In genomic region chr12:106774808-106775524, GRCh38 we compare ENCODE assay signal across 8 cellular contexts. TPM values are rescaled to one million over a fixed set of nuclear protein-coding genes. Genes with fewer than 3 reads are reported as not detected.
DNase-seq lines count a peak whose midpoint lies in the region; ATAC-seq and TF ChIP-seq lines count a peak whose summit lies in the region.

No MANE protein-coding gene starts in this region.

- peaks cover 11% of the 10 kb centered on the region for H3K36me3 Mint-ChIP-seq in CD4-positive, alpha-beta T cell (ENCODE audit: low read depth)
- peaks cover 16% of the 10 kb centered on the region for H3K36me3 Mint-ChIP-seq in central memory CD8-positive, alpha-beta T cell (ENCODE audit: insufficient read depth)

- DNase-seq in CD4-positive, alpha-beta T cell, result peak in 1 of 10 experiments; percentile 3
- peak; percentile 74 for DNase-seq in NCI-H748 (lab: John Stamatoyannopoulos, UW; ENCODE audit: unreplicated experiment)
- DNase-seq in central memory CD8-positive, alpha-beta T cell (ENCODE audit: low spot score in 2 of 2), result no peak
- DNase-seq in NK-92 (lab: John Stamatoyannopoulos, UW; ENCODE audit: unreplicated experiment), result no peak
- no peak for DNase-seq in amniotic stem cell (lab: John Stamatoyannopoulos, UW)
- DNase-seq in DMS79 (lab: John Stamatoyannopoulos, UW), result no peak

- POLR2A ChIA-PET in CD4-positive, alpha-beta T cell (lab: Charles Lee), result interaction anchor here (1.4 to 1.9 kb wide), 3 partner anchors 10 to 21 kb away, joined by 4 to 5 read pairs (median 4); no protein-coding TSS in a partner anchor

- no peaks in the 10 kb centered on the region for H3K9me3 ChIP-seq in CD4-positive, alpha-beta T cell (ENCODE audit: control insufficient read depth, low read length)
- no peaks in the 10 kb centered on the region for H3K9me3 ChIP-seq in muscle layer of duodenum (ENCODE audit: control insufficient read depth in 1 of 2, low read length in 2 of 2)

- H3K4me3 Mint-ChIP-seq in CD4-positive, alpha-beta T cell, result peak overlapping the region; percentile 98
- H3K4me3 Mint-ChIP-seq in central memory CD8-positive, alpha-beta T cell, result peak overlapping the region; percentile 99

- intact Hi-C loops in CD4-positive, alpha-beta T cell (cut with DNase I, micrococcal nuclease), result loop anchor here (1.0 to 5.0 kb wide), 5 partner anchors 15 to 987 kb away; partner anchors contain the start of genes CRY1 (in 1 of the 2) and PRDM4 (in 1 of the 2)

- no peaks in the 10 kb centered on the region for H3K27me3 Mint-ChIP-seq in CD4-positive, alpha-beta T cell
- H3K27me3 Mint-ChIP-seq in central memory CD8-positive, alpha-beta T cell, result no peaks in the 10 kb centered on the region

- H3K4me1 ChIP-seq in muscle layer of duodenum (ENCODE audit: control insufficient read depth in 1 of 2, insufficient read depth in 2 of 2, low read length in 2 of 2), result peaks cover 0 to 9% of the 10 kb centered on the region in 2 donors

- no peaks in the 10 kb centered on the region for H3K27me3 ChIP-seq in CD4-positive, alpha-beta T cell (ENCODE audit: control insufficient read depth, insufficient read depth, low read length)
- no peaks in the 10 kb centered on the region for H3K27me3 ChIP-seq in muscle layer of duodenum (ENCODE audit: low read depth, low read length)

- TF ChIP-seq CTCF in CD4-positive, alpha-beta T cell (IDR thresholded peaks at IDR 0.05), result no peak

- peak overlapping the region; percentile 97 for H3K27ac Mint-ChIP-seq in CD4-positive, alpha-beta T cell
- peak overlapping the region; percentile 97 for H3K27ac Mint-ChIP-seq in central memory CD8-positive, alpha-beta T cell (ENCODE audit: low read depth)

- CTCF ChIA-PET in CD4-positive, alpha-beta T cell (lab: Charles Lee), result interaction anchor here (0.9 kb wide), 1 partner anchor 13 kb away, joined by 3 read pairs; no protein-coding TSS in a partner anchor

- H3K4me1 Mint-ChIP-seq in CD4-positive, alpha-beta T cell (ENCODE audit: low read depth), result peaks cover 45% of the 10 kb centered on the region
- peaks cover 38% of the 10 kb centered on the region for H3K4me1 Mint-ChIP-seq in central memory CD8-positive, alpha-beta T cell

- H3K27ac ChIP-seq in CD4-positive, alpha-beta T cell (ENCODE audit: low read depth, low read length), result peak overlapping the region; percentile 80
- peak overlapping the region; percentile 95 for H3K27ac ChIP-seq in muscle layer of duodenum (ENCODE audit: low read length)

- peak overlapping the region; percentile 83 to 90 for H3K4me3 ChIP-seq in muscle layer of duodenum (ENCODE audit: low read depth in 1 of 2, low read length in 2 of 2)

- no peaks in the 10 kb centered on the region for H3K9me3 Mint-ChIP-seq in CD4-positive, alpha-beta T cell
- no peaks in the 10 kb centered on the region for H3K9me3 Mint-ChIP-seq in central memory CD8-positive, alpha-beta T cell

- ATAC-seq in CD4-positive, alpha-beta T cell (ENCODE audit: poor library complexity), result peak; percentile 4
- ATAC-seq in GM21360 (IDR thresholded peaks at IDR 0.05; ENCODE audit: unreplicated experiment), result peak; percentile 17
- ATAC-seq in central memory CD8-positive, alpha-beta T cell (replicated peaks; ENCODE audit: extremely low read depth, poor library complexity, severe bottlenecking), result peak; percentile 16

- peaks cover 0 to 4% of the 10 kb centered on the region in 2 donors for H3K36me3 ChIP-seq in muscle layer of duodenum (ENCODE audit: control insufficient read depth in 1 of 2, insufficient read depth in 2 of 2, low read length in 2 of 2)

RNA-seq across cellular contexts. Expression of gene RIC8B, which starts 0.5 kb away (rescaled TPM):
- 1 to 10 TPM; 5.5 to 9.0 TPM for total RNA-seq in CD4-positive, alpha-beta T cell
